In genomic region chr1:74197657-74198552, GRCh38 we compare ENCODE assay signal across 8 cellular contexts. TPM values are rescaled to one million over a fixed set of nuclear protein-coding genes. Genes with fewer than 3 reads are reported as not detected.
A peak's percentile ranks its signal among the peaks of the same experiment; 100 is the strongest.
DNase-seq lines count a peak whose midpoint lies in the region; ATAC-seq and TF ChIP-seq lines count a peak whose summit lies in the region.

FPGT (plus strand) TSS chr1:74198242; CDS start chr1:74198279, 37 bp downstream.
LRRIQ3 (minus strand) TSS chr1:74198176; CDS start chr1:74183684, 14,492 bp downstream.

- peak within 1 kb of the TSS; percentile 99 for H2AFZ ChIP-seq in PC-3 (ENCODE audit: low read length)

- H3K27ac ChIP-seq in PC-3 (ENCODE audit: low read length), result peak within 1 kb of the TSS; percentile 7

- peak within 1 kb of the TSS; percentile 88 for H3K4me2 ChIP-seq in PC-3 (ENCODE audit: low read length)

- H3K9me2 ChIP-seq in PC-3 (replicated peaks; ENCODE audit: low read length), result no peaks in the 10 kb centered on the region

- peaks cover 12% of the 10 kb centered on the region; the same call in 1 of the 2 replicates for H3K4me1 ChIP-seq in PC-3 (ENCODE audit: insufficient read depth, low read length)

- intact Hi-C loops in PC-3 (cut with micrococcal nuclease), result loop anchor here (1.0 to 10.0 kb wide), 4 partner anchors 24 to 535 kb away; partner anchors contain the start of genes CRYZ and TYW3

- peak; percentile 99 for DNase-seq in DMS53 (lab: John Stamatoyannopoulos, UW)
- DNase-seq in Jurkat, Clone E6-1 (ENCODE audit: low read depth, low spot score), result peak; percentile 90
- peak; percentile 93 for DNase-seq in PC-3
- DNase-seq in activated T-cell treated with anti-CD3 and anti-CD28 coated beads, Interleukin-2, amount 50 U/mL, for 24 hours, result peak; percentile 97
- peak; percentile 95 to 97 for DNase-seq in erythroblast (lab: John Stamatoyannopoulos, UW)
- peak; percentile 95 for DNase-seq in mucosa of gallbladder (ENCODE audit: low spot score)
- peak; percentile 94 for DNase-seq in stimulated activated CD8-positive, alpha-beta memory T cell treated with anti-CD3 and anti-CD28 coated beads, Interleukin-4, amount 100 ng/mL, for 24 hours (ENCODE audit: low read depth)

- peak within 1 kb of the TSS; percentile 95 for H3K27ac Mint-ChIP-seq in activated T-cell treated with anti-CD3 and anti-CD28 coated beads, Interleukin-2, amount 50 U/mL, for 24 hours

- H3K9me3 Mint-ChIP-seq in activated T-cell treated with anti-CD3 and anti-CD28 coated beads, Interleukin-2, amount 50 U/mL, for 24 hours, result no peaks in the 10 kb centered on the region

- no peaks in the 10 kb centered on the region for H3K79me2 ChIP-seq in PC-3 (ENCODE audit: low read length)

- TF ChIP-seq CTCF in PC-3 (conservative IDR thresholded peaks at IDR 0.05; ENCODE audit: low read depth, low read length), result no peak

- TSS peak; percentile 60 for BruUV-seq in PC-3 (replicated peaks; lab: Mats Ljungman, UMichigan)

- H3K36me3 Mint-ChIP-seq in activated T-cell treated with anti-CD3 and anti-CD28 coated beads, Interleukin-2, amount 50 U/mL, for 24 hours (ENCODE audit: low read depth), result peaks cover 28% of the 10 kb centered on the region

- H4K20me1 ChIP-seq in PC-3 (ENCODE audit: low read length), result no peaks in the 10 kb centered on the region

- H3K9me3 ChIP-seq in PC-3 (ENCODE audit: low read length), result no peaks in the 10 kb centered on the region

- TF ChIP-seq POLR2A in erythroblast (IDR thresholded peaks at IDR 0.05; ENCODE audit: low read length), result peak; percentile 92

- CTCF ChIA-PET in PC-3 (lab: Charles Lee), result no interaction called here

- peak within 1 kb of the TSS; percentile 81 for H3K9ac ChIP-seq in PC-3 (ENCODE audit: low read length)

- no peaks in the 10 kb centered on the region for H3K27me3 Mint-ChIP-seq in activated T-cell treated with anti-CD3 and anti-CD28 coated beads, Interleukin-2, amount 50 U/mL, for 24 hours

- peak within 1 kb of the TSS; percentile 62 for H3K4me3 ChIP-seq in Jurkat, Clone E6-1 (ENCODE audit: low read length)
- H3K4me3 ChIP-seq in PC-3 (ENCODE audit: low read length), result peak within 1 kb of the TSS; percentile 80

- H3F3A ChIP-seq in PC-3 (ENCODE audit: low read length, unreplicated experiment), result no peaks in the 10 kb centered on the region

- ATAC-seq in GM21717 (IDR thresholded peaks at IDR 0.05; ENCODE audit: unreplicated experiment) (peak; percentile 95), PC-3 (peak; percentile 95)

- H3K4me1 Mint-ChIP-seq in activated T-cell treated with anti-CD3 and anti-CD28 coated beads, Interleukin-2, amount 50 U/mL, for 24 hours (ENCODE audit: low read depth), result peaks cover 32% of the 10 kb centered on the region

- no peaks in the 10 kb centered on the region for H3K36me3 ChIP-seq in PC-3 (ENCODE audit: low read depth, low read length)

- peak within 1 kb of the TSS; percentile 92 for H3K4me3 Mint-ChIP-seq in activated T-cell treated with anti-CD3 and anti-CD28 coated beads, Interleukin-2, amount 50 U/mL, for 24 hours

- no peaks in the 10 kb centered on the region for H3K27me3 ChIP-seq in PC-3 (ENCODE audit: low read length)

- POLR2A ChIA-PET in PC-3 (lab: Charles Lee; ENCODE audit: unreplicated experiment), result interaction anchor here (0.6 kb wide), 1 partner anchor 1614 kb away, joined by 4 read pairs; no protein-coding TSS in a partner anchor

RNA-seq across cellular contexts. Expression of gene FPGT, which starts in this region (rescaled TPM):
- polyA plus RNA-seq in Jurkat, Clone E6-1 (2012; ENCODE audit: insufficient read depth, insufficient read length), result 9.4 TPM
- 4.6 and 7.3 TPM in 2 replicates for total RNA-seq in PC-3 (2014; rRNA removed)
- 31.2 TPM for total RNA-seq in mucosa of gallbladder

RNA-seq across cellular contexts. Expression of gene LRRIQ3, which starts in this region (rescaled TPM):
- polyA plus RNA-seq in Jurkat, Clone E6-1 (2012; ENCODE audit: insufficient read depth, insufficient read length), result 3.6 TPM
- total RNA-seq in PC-3 (2014; rRNA removed), result 0.23 and 0.95 TPM in 2 replicates
- total RNA-seq in mucosa of gallbladder, result 0.95 TPM

Comparison
In these comparisons a context has a peak if more than half of its experiments do, and no peak if none do; other contexts are left out.
1. Peak in every context shown above with its lines: DNase-seq, ATAC-seq, H3K4me3 ChIP-seq and H3K27ac ChIP-seq.